ENCODE assay signal across 41 cellular contexts in genomic region chrX:69466546-69466945, GRCh38. TPM values are rescaled to one million over a fixed set of nuclear protein-coding genes. Genes with fewer than 3 reads are reported as not detected.
"Had no signal": no experiment of that assay in that cellular context is flagged by ENCODE, and none has a peak within 500 bp of the region (broad histone marks: within the 10 kb centered on the region; RNA-seq: fewer than 3 reads in every experiment).

No MANE protein-coding gene starts in this region.

- H3K9me3 Mint-ChIP-seq: activated naive CD4-positive, alpha-beta T cell treated with anti-CD3 and anti-CD28 coated beads for 36 hours; activated naive CD4-positive, alpha-beta T cell treated with anti-CD3 and anti-CD28 coated beads, Interleukin-2, amount 10 ng/mL, durations not matched to agents 7 days and 5 days; activated naive CD8-positive, alpha-beta T cell treated with anti-CD3 and anti-CD28 coated beads, Interleukin-2, amount 10 ng/mL, durations not matched to agents 7 days and 5 days; activated naive CD8-positive, alpha-beta T cell treated with anti-CD3 and anti-CD28 coated beads, Interleukin-2, amount 50 U/mL, for 24 hours; activated T-cell treated with anti-CD3 and anti-CD28 coated beads, Interleukin-2, amount 50 U/mL, for 24 hours; activated T-cell treated with anti-CD3 and anti-CD28 coated beads, Interleukin-2, amount 50 U/mL, for 4 hours; activated T-helper 1 cell treated with anti-CD3 and anti-CD28 coated beads, Interleukin-12 subunit alpha, Interleukin-12 subunit beta, Interleukin-2, Interleukin-4 antibody, amounts not matched to agents 30 ng/mL and 10 ng/mL and 1 ng/mL, durations not matched to agents 14 hours and 24 hours and 36 hours; activated T-helper 17 cell treated with anti-CD3 and anti-CD28 coated beads, Interleukin-2, amount 50 U/mL, for 72 hours; activated T-helper 2 cell treated with anti-CD3 and anti-CD28 coated beads, Interferon-gamma antibody, Interleukin-2, Interleukin-4, amounts not matched to agents 10 μg/mL and 5 μg/mL and 100 μg/mL, durations not matched to agents 14 hours and 24 hours and 36 hours; central memory CD8-positive, alpha-beta T cell had no signal

- H3K4me3 ChIP-seq: adrenal gland, ascending aorta, body of pancreas, breast epithelium, cardiac muscle cell had no signal

- H3K36me3 ChIP-seq: adrenal gland, ascending aorta, brain microvascular endothelial cell, breast epithelium, cardiac muscle cell had no signal

- H3K27me3 Mint-ChIP-seq: activated naive CD4-positive, alpha-beta T cell treated with anti-CD3 and anti-CD28 coated beads, Interleukin-2, amount 10 ng/mL, durations not matched to agents 7 days and 5 days; activated naive CD8-positive, alpha-beta T cell treated with anti-CD3 and anti-CD28 coated beads, Interleukin-2, amount 10 ng/mL, durations not matched to agents 7 days and 5 days had no signal

- H3K4me1 Mint-ChIP-seq: activated naive CD4-positive, alpha-beta T cell treated with anti-CD3 and anti-CD28 coated beads, Interleukin-2, amount 10 ng/mL, durations not matched to agents 7 days and 5 days; activated naive CD4-positive, alpha-beta T cell treated with anti-CD3 and anti-CD28 coated beads, Interleukin-2, amount 50 U/mL, for 24 hours; activated naive CD8-positive, alpha-beta T cell treated with anti-CD3 and anti-CD28 coated beads for 36 hours; activated naive CD8-positive, alpha-beta T cell treated with anti-CD3 and anti-CD28 coated beads, Interleukin-2, amount 10 ng/mL, durations not matched to agents 7 days and 5 days; activated naive CD8-positive, alpha-beta T cell treated with anti-CD3 and anti-CD28 coated beads, Interleukin-2, amount 50 U/mL, for 24 hours; activated T-helper 17 cell treated with anti-CD3 and anti-CD28 coated beads, Interleukin-2, amount 50 U/mL, for 72 hours; brain; central memory CD8-positive, alpha-beta T cell had no signal

- H3K4me3 Mint-ChIP-seq: activated naive CD4-positive, alpha-beta T cell treated with anti-CD3 and anti-CD28 coated beads for 36 hours; activated naive CD4-positive, alpha-beta T cell treated with anti-CD3 and anti-CD28 coated beads, Interleukin-2, amount 10 ng/mL, durations not matched to agents 7 days and 5 days; activated naive CD4-positive, alpha-beta T cell treated with anti-CD3 and anti-CD28 coated beads, Interleukin-2, amount 50 U/mL, for 24 hours; activated naive CD8-positive, alpha-beta T cell; activated naive CD8-positive, alpha-beta T cell treated with anti-CD3 and anti-CD28 coated beads for 36 hours; activated naive CD8-positive, alpha-beta T cell treated with anti-CD3 and anti-CD28 coated beads, Interleukin-2, amount 10 ng/mL, durations not matched to agents 7 days and 5 days; activated naive CD8-positive, alpha-beta T cell treated with anti-CD3 and anti-CD28 coated beads, Interleukin-2, amount 50 U/mL, for 24 hours; activated T-cell treated with anti-CD3 and anti-CD28 coated beads, Interleukin-2, amount 50 U/mL, for 24 hours; activated T-cell treated with anti-CD3 and anti-CD28 coated beads, Interleukin-2, amount 50 U/mL, for 4 hours; activated T-cell treated with anti-CD3 and anti-CD28 coated beads, Interleukin-2, amount 50 U/mL, for 72 hours; activated T-helper 1 cell treated with anti-CD3 and anti-CD28 coated beads, Interleukin-12 subunit alpha, Interleukin-12 subunit beta, Interleukin-2, Interleukin-4 antibody, amounts not matched to agents 30 ng/mL and 10 ng/mL and 1 ng/mL, durations not matched to agents 14 hours and 24 hours and 36 hours; activated T-helper 17 cell treated with anti-CD3 and anti-CD28 coated beads, Interleukin-2, amount 50 U/mL, for 72 hours; brain; central memory CD8-positive, alpha-beta T cell had no signal

- H3K9me3 ChIP-seq: adrenal gland, ascending aorta, body of pancreas had no signal

- H3K27ac ChIP-seq: adrenal gland, ascending aorta, body of pancreas, brain microvascular endothelial cell, breast epithelium, cardiac muscle cell had no signal

- FAIRE-seq: bronchial epithelial cell had no signal

- H3K27ac Mint-ChIP-seq: activated naive CD4-positive, alpha-beta T cell treated with anti-CD3 and anti-CD28 coated beads for 36 hours; activated naive CD4-positive, alpha-beta T cell treated with anti-CD3 and anti-CD28 coated beads, Interleukin-2, amount 10 ng/mL, durations not matched to agents 7 days and 5 days; activated naive CD4-positive, alpha-beta T cell treated with anti-CD3 and anti-CD28 coated beads, Interleukin-2, amount 50 U/mL, for 24 hours; activated naive CD4-positive, alpha-beta T cell treated with anti-CD3 and anti-CD28 coated beads, Interleukin-2, amount 50 U/mL, for 72 hours; activated naive CD8-positive, alpha-beta T cell; activated naive CD8-positive, alpha-beta T cell treated with anti-CD3 and anti-CD28 coated beads for 36 hours; activated naive CD8-positive, alpha-beta T cell treated with anti-CD3 and anti-CD28 coated beads, Interleukin-2, amount 10 ng/mL, durations not matched to agents 7 days and 5 days; activated naive CD8-positive, alpha-beta T cell treated with anti-CD3 and anti-CD28 coated beads, Interleukin-2, amount 50 U/mL, for 24 hours; activated T-cell treated with anti-CD3 and anti-CD28 coated beads, Interleukin-2, amount 50 U/mL, for 24 hours; activated T-cell treated with anti-CD3 and anti-CD28 coated beads, Interleukin-2, amount 50 U/mL, for 72 hours; activated T-helper 1 cell treated with anti-CD3 and anti-CD28 coated beads, Interleukin-12 subunit alpha, Interleukin-12 subunit beta, Interleukin-2, Interleukin-4 antibody, amounts not matched to agents 30 ng/mL and 10 ng/mL and 1 ng/mL, durations not matched to agents 14 hours and 24 hours and 36 hours; activated T-helper 17 cell treated with anti-CD3 and anti-CD28 coated beads, Interleukin-2, amount 50 U/mL, for 72 hours; activated T-helper 2 cell treated with anti-CD3 and anti-CD28 coated beads, Interferon-gamma antibody, Interleukin-2, Interleukin-4, amounts not matched to agents 10 μg/mL and 5 μg/mL and 100 μg/mL, durations not matched to agents 14 hours and 24 hours and 36 hours; brain had no signal

- H3K36me3 Mint-ChIP-seq: activated naive CD4-positive, alpha-beta T cell treated with anti-CD3 and anti-CD28 coated beads, Interleukin-2, amount 10 ng/mL, durations not matched to agents 7 days and 5 days; activated naive CD4-positive, alpha-beta T cell treated with anti-CD3 and anti-CD28 coated beads, Interleukin-2, amount 50 U/mL, for 24 hours; activated naive CD4-positive, alpha-beta T cell treated with anti-CD3 and anti-CD28 coated beads, Interleukin-2, amount 50 U/mL, for 72 hours; activated naive CD8-positive, alpha-beta T cell; activated naive CD8-positive, alpha-beta T cell treated with anti-CD3 and anti-CD28 coated beads for 36 hours; activated naive CD8-positive, alpha-beta T cell treated with anti-CD3 and anti-CD28 coated beads, Interleukin-2, amount 10 ng/mL, durations not matched to agents 7 days and 5 days; brain had no signal

- ATAC-seq: activated naive CD4-positive, alpha-beta T cell treated with anti-CD3 and anti-CD28 coated beads, Interleukin-2, amount 50 U/mL, for 72 hours; activated naive CD8-positive, alpha-beta T cell treated with anti-CD3 and anti-CD28 coated beads, Interleukin-2, amount 50 U/mL, for 24 hours; activated T-cell treated with anti-CD3 and anti-CD28 coated beads, Interleukin-2, amount 50 U/mL, for 4 hours; activated T-cell treated with anti-CD3 and anti-CD28 coated beads, Interleukin-2, amount 50 U/mL, for 72 hours; activated T-helper 17 cell treated with anti-CD3 and anti-CD28 coated beads, Interleukin-2, amount 50 U/mL, for 72 hours; body of pancreas had no signal

- H3K27me3 ChIP-seq: ascending aorta, body of pancreas, brain microvascular endothelial cell, cardiac muscle cell had no signal

- H3K4me1 ChIP-seq: adrenal gland, ascending aorta, body of pancreas, breast epithelium had no signal

- DNase-seq: activated effector memory CD4-positive, alpha-beta T cell treated with anti-CD3 and anti-CD28 coated beads, Interleukin-2, amount 50 U/mL, for 16 hours; activated effector memory CD4-positive, alpha-beta T cell treated with Interleukin-2 at 50 U/mL for 16 hours; activated gamma-delta T cell; activated gamma-delta T cell treated with Interleukin-2 at 50 U/mL for 16 hours; activated naive CD4-positive, alpha-beta T cell; activated naive CD4-positive, alpha-beta T cell treated with anti-CD3 and anti-CD28 coated beads for 36 hours; activated naive CD4-positive, alpha-beta T cell treated with anti-CD3 and anti-CD28 coated beads, Interleukin-2, amount 10 ng/mL, durations not matched to agents 7 days and 5 days; activated naive CD4-positive, alpha-beta T cell treated with anti-CD3 and anti-CD28 coated beads, Interleukin-2, amount 50 U/mL, for 16 hours; activated naive CD4-positive, alpha-beta T cell treated with Interleukin-2 at 50 U/mL for 16 hours; activated naive CD8-positive, alpha-beta T cell treated with anti-CD3 and anti-CD28 coated beads for 36 hours; activated naive CD8-positive, alpha-beta T cell treated with anti-CD3 and anti-CD28 coated beads, Interleukin-2, amount 10 ng/mL, durations not matched to agents 7 days and 5 days; activated naive CD8-positive, alpha-beta T cell treated with anti-CD3 and anti-CD28 coated beads, Interleukin-2, amount 50 U/mL, for 24 hours; activated T-cell treated with anti-CD3 and anti-CD28 coated beads for 4 hours; activated T-cell treated with anti-CD3 and anti-CD28 coated beads, Interleukin-2, amount 50 U/mL, for 1 hour; activated T-cell treated with anti-CD3 and anti-CD28 coated beads, Interleukin-2, amount 50 U/mL, for 24 hours; activated T-cell treated with anti-CD3 and anti-CD28 coated beads, Interleukin-2, amount 50 U/mL, for 4 hours; activated T-cell treated with anti-CD3 and anti-CD28 coated beads, Interleukin-2, amount 50 U/mL, for 48 hours; activated T-cell treated with anti-CD3 and anti-CD28 coated beads, Interleukin-2, amount 50 U/mL, for 72 hours; adrenal gland; amniotic stem cell; amygdala; anterior cingulate cortex; aorta; body of pancreas; brain microvascular endothelial cell; caudate nucleus; central memory CD4-positive, alpha-beta T cell; cerebellar nuclear complex had no signal

RNA-seq across cellular contexts. Expression of gene NALF2, which starts 37.6 kb away (rescaled TPM):
- total RNA-seq: activated naive CD8-positive, alpha-beta T cell treated with anti-CD3 and anti-CD28 coated beads, Interleukin-2, amount 10 ng/mL, durations not matched to agents 7 days and 5 days; chondrocyte had no signal
